6 cellular contexts compared by ENCODE assay signal in the genomic region with DNA sequence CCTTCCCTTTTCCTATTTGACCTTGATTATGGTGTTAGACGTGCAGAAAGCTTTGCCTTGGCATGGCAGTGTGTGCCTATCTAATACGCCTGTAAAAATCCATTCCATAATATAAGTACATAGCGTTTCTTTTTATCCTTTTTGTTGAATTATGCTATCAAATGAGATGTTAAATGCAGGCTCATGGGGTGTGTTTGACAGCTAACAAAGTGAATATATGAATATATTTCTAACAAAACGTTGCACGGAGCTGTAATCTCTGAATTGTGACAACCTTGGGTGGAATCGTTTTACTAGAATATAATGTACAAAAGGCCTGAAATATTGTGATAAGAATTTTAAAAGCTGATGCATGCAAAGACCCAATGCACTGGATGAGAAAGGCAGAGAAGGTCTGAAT.
"Had no signal": no experiment of that assay in that cellular context is flagged by ENCODE, and none has a peak within 500 bp of the region (broad histone marks: within the 10 kb centered on the region; RNA-seq: fewer than 3 reads in every experiment).

No MANE protein-coding gene starts in this region.

- H3K27ac ChIP-seq: HL-60 had no signal

- H2AFZ ChIP-seq: GM23338 had no signal

- H3K4me1 Mint-ChIP-seq: GM23338, IgD-negative memory B cell had no signal

- H3K9me3 Mint-ChIP-seq: H9 had no signal

- H3K27me3 Mint-ChIP-seq: IgD-negative memory B cell had no signal

- H3K4me3 Mint-ChIP-seq: GM23338, H9 had no signal

- H3K36me3 Mint-ChIP-seq: IgD-negative memory B cell had no signal

- H3K4me3 ChIP-seq: GM23338 had no signal

- H3K27ac Mint-ChIP-seq: GM23338, H9, IgD-negative memory B cell had no signal

- H3K4me2 ChIP-seq: GM23338 had no signal

- DNase-seq: H9, HCEC 1CT, KBM-7 had no signal
